Comparison of ENCODE assay signal across 8 cellular contexts in the genomic region with DNA sequence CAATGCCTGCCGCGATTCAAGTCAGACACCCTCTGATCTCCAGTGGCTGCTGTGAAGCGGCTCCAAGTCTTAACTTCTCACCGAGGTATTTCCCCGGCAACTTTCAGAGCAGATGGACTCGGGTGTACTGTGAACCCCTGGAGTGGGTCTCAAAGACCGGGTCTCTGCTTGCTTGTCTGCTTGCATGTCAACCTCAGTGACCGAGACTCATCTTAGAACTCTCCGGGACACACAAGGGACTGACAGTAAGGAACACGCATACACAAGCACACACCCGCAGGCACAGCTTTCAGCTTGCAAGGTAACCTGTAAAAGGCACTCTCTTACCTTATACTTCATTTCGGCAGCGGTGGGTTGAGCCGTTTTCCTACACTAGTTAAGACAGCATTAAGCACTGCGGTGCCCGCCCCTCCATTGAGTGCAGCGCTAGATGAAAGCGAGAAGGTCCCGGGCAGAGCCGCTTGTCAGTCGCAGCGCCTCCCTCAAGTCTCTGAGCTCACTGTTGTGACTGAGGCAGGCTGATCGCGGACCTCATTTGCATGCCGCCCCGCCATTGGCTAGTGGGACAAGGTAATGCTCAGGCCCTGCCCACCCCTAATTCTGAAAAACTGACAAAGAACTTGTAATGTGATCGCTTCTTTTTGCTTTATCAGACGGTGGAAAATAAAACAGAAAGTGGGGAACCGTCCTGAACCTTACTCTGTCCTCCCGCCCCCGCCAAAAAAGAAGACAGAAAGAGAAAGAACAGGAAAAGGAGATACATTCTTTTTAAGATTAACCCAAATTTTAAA. TPM values are rescaled to one million over a fixed set of nuclear protein-coding genes. Genes with fewer than 3 reads are reported as not detected.
A peak's percentile ranks its signal among the peaks of the same experiment; 100 is the strongest.
DNase-seq lines count a peak whose midpoint lies in the region; ATAC-seq and TF ChIP-seq lines count a peak whose summit lies in the region.

A gene with protein sequence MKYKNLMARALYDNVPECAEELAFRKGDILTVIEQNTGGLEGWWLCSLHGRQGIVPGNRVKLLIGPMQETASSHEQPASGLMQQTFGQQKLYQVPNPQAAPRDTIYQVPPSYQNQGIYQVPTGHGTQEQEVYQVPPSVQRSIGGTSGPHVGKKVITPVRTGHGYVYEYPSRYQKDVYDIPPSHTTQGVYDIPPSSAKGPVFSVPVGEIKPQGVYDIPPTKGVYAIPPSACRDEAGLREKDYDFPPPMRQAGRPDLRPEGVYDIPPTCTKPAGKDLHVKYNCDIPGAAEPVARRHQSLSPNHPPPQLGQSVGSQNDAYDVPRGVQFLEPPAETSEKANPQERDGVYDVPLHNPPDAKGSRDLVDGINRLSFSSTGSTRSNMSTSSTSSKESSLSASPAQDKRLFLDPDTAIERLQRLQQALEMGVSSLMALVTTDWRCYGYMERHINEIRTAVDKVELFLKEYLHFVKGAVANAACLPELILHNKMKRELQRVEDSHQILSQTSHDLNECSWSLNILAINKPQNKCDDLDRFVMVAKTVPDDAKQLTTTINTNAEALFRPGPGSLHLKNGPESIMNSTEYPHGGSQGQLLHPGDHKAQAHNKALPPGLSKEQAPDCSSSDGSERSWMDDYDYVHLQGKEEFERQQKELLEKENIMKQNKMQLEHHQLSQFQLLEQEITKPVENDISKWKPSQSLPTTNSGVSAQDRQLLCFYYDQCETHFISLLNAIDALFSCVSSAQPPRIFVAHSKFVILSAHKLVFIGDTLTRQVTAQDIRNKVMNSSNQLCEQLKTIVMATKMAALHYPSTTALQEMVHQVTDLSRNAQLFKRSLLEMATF (minus strand): TSS at position 492 of the 791 bp plus-strand sequence. CDS start 153 bp downstream, at position 339.

- DNase-seq in DMS53 treated with DMSO at 0.1 percent for 48 hours (lab: John Stamatoyannopoulos, UW; ENCODE audit: unreplicated experiment) = peak; percentile 90
- DNase-seq in Peyer's patch = peak; percentile 98 to 99 (median 98)
- peak; percentile 94 for DNase-seq in activated T-cell treated with anti-CD3 and anti-CD28 coated beads, Interleukin-2, amount 50 U/mL, for 48 hours
- peak; percentile 99 for DNase-seq in esophagus muscularis mucosa (ENCODE audit: extremely low spot score)
- peak; percentile 92 to 95 for DNase-seq in stimulated activated CD8-positive, alpha-beta memory T cell treated with anti-CD3 and anti-CD28 coated beads, Interleukin-7, amount 100 ng/mL, for 4 hours (ENCODE audit: low read depth in 2 of 2)

- H2AFZ ChIP-seq in KMS-11 (ENCODE audit: low read depth) = peak within 1 kb of the TSS; percentile 86

- no peak for TF ChIP-seq CTCF in KMS-11 (conservative IDR thresholded peaks at IDR 0.05; ENCODE audit: low read depth, low read length)
- peak in 1 of 6 experiments; percentile 19 for TF ChIP-seq CTCF in Peyer's patch (IDR thresholded peaks at IDR 0.05)
- no peak for TF ChIP-seq CTCF in esophagus muscularis mucosa (IDR thresholded peaks at IDR 0.05)

- H3K27ac ChIP-seq in KMS-11 (peak within 1 kb of the TSS; percentile 74), Peyer's patch (peak within 1 kb of the TSS; percentile 71 to 96 (median 88)), esophagus muscularis mucosa (replicated peaks in 1 of 4) (peak within 1 kb of the TSS; percentile 85 to 89 (median 88)), muscle layer of duodenum (ENCODE audit: low read length) (peak within 1 kb of the TSS; percentile 90)

- peaks cover 12% of the 10 kb centered on the region for H3K4me1 ChIP-seq in KMS-11 (ENCODE audit: low read depth, poor library complexity, severe bottlenecking)
- peaks cover 0 to 21% (median 0%) of the 10 kb centered on the region in 4 donors for H3K4me1 ChIP-seq in Peyer's patch
- H3K4me1 ChIP-seq in esophagus muscularis mucosa = peaks cover 0 to 32% (median 26%) of the 10 kb centered on the region in 4 donors
- peaks cover 9 to 11% of the 10 kb centered on the region in 2 donors for H3K4me1 ChIP-seq in muscle layer of duodenum (ENCODE audit: control insufficient read depth in 1 of 2, insufficient read depth in 2 of 2, low read length in 2 of 2)

- no peaks in the 10 kb centered on the region for H3K9me3 ChIP-seq in Peyer's patch
- H3K9me3 ChIP-seq in esophagus muscularis mucosa = no peaks in the 10 kb centered on the region
- no peaks in the 10 kb centered on the region for H3K9me3 ChIP-seq in muscle layer of duodenum (ENCODE audit: control insufficient read depth in 1 of 2, low read length in 2 of 2)

- no peaks in the 10 kb centered on the region for H4K20me1 ChIP-seq in KMS-11 (ENCODE audit: insufficient read depth)

- no peaks in the 10 kb centered on the region for H3K79me2 ChIP-seq in KMS-11 (ENCODE audit: insufficient read depth, low read depth)

- H3K36me3 ChIP-seq in KMS-11 (ENCODE audit: insufficient read depth) (no peaks in the 10 kb centered on the region), Peyer's patch (no peaks in the 10 kb centered on the region), esophagus muscularis mucosa (no peaks in the 10 kb centered on the region), muscle layer of duodenum (ENCODE audit: control insufficient read depth in 1 of 2, insufficient read depth in 2 of 2, low read length in 2 of 2) (peaks cover 0 to 7% of the 10 kb centered on the region in 2 donors)

- intact Hi-C loops in esophagus muscularis mucosa (cut with DNase I) = no loop called here

- peak; percentile 98 for ATAC-seq in GM21737 (IDR thresholded peaks at IDR 0.05; ENCODE audit: unreplicated experiment)

- peak within 1 kb of the TSS; percentile 77 for H3K4me2 ChIP-seq in KMS-11

- no peaks in the 10 kb centered on the region for H3K27me3 ChIP-seq in KMS-11 (ENCODE audit: insufficient read depth, low read depth)
- H3K27me3 ChIP-seq in Peyer's patch = no peaks in the 10 kb centered on the region
- H3K27me3 ChIP-seq in esophagus muscularis mucosa = no peaks in the 10 kb centered on the region
- no peaks in the 10 kb centered on the region for H3K27me3 ChIP-seq in muscle layer of duodenum (ENCODE audit: low read depth, low read length)

- TF ChIP-seq POLR2A in Peyer's patch (IDR thresholded peaks at IDR 0.05) = peak; percentile 99 to 100
- peak; percentile 89 for TF ChIP-seq POLR2A in esophagus muscularis mucosa (IDR thresholded peaks at IDR 0.05; ENCODE audit: low read depth)

- under 1% methylated on average over 31 of the region's 31 CpGs for WGBS in esophagus muscularis mucosa

- no peak for TF ChIP-seq EP300 in esophagus muscularis mucosa (IDR thresholded peaks at IDR 0.05)

- H3K4me3 ChIP-seq in KMS-11 (IDR thresholded peaks at IDR 0.05; ENCODE audit: insufficient read depth, low read depth, low read length) = no peak within 1 kb of the TSS
- H3K4me3 ChIP-seq in Peyer's patch = peak within 1 kb of the TSS; percentile 45 to 78 (median 58)
- peak within 1 kb of the TSS; percentile 59 to 77 (median 72) for H3K4me3 ChIP-seq in esophagus muscularis mucosa
- peak within 1 kb of the TSS; percentile 66 to 86 for H3K4me3 ChIP-seq in muscle layer of duodenum (ENCODE audit: low read depth in 1 of 2, low read length in 2 of 2)

- H3K9ac ChIP-seq in KMS-11 = peak within 1 kb of the TSS; percentile 73

RNA-seq across cellular contexts. Expression of the gene that starts here (rescaled TPM):
- total RNA-seq in Peyer's patch (10 to 100 TPM; 63.9 to 97.0 (median 87.5) TPM), esophagus muscularis mucosa (10 to 100 TPM; 18.3 to 47.2 (median 32.9) TPM)
